In genomic region chr16:69964960-69965660, GRCh38 we compare ENCODE assay signal across 1 cellular context.
TF ChIP-seq lines count a peak whose summit lies in the region.
"Not testable (repeated sequence)": the region's sequence is repeated elsewhere in the genome, so short reads cannot be mapped to it uniquely, and the experiment has no call there.

No MANE protein-coding gene starts in this region.

TF ChIP-seq in HepG2, 621 proteins besides CTCF, POLR2A, EP300 and RAD21 (continues in another document):
- TF ChIP-seq ZBTB14 (CRISPR knock-in tag; IDR thresholded peaks at IDR 0.05) = peak; percentile 76
- peak; percentile 32; the same call in 1 of the 2 replicates for TF ChIP-seq ARID4A (CRISPR knock-in tag; IDR thresholded peaks at IDR 0.05; ENCODE audit: borderline replicate concordance)
- TF ChIP-seq ISL2 (CRISPR knock-in tag; IDR thresholded peaks at IDR 0.05) = 0 out of 2 replicates have a peak, but pooled peaks have one; percentile 7
- 0 out of 2 replicates have a peak, but pooled peaks have one; percentile 17 for TF ChIP-seq SP4 (CRISPR knock-in tag; IDR thresholded peaks at IDR 0.05)
- TF ChIP-seq TFDP2 (CRISPR knock-in tag; IDR thresholded peaks at IDR 0.05) = 0 out of 2 replicates have a peak, but pooled peaks have one; percentile 31
- TF ChIP-seq POLR2G (IDR thresholded peaks at IDR 0.05; ENCODE audit: low read depth, low read length) = peak; percentile 72
- peak; percentile 86 for TF ChIP-seq ZFY (CRISPR knock-in tag; IDR thresholded peaks at IDR 0.05)
- peak; percentile 65 for TF ChIP-seq SAP130 (CRISPR knock-in tag; IDR thresholded peaks at IDR 0.05; ENCODE audit: low read depth)
- peak; percentile 62; the same call in 1 of the 2 replicates for TF ChIP-seq ZSCAN25 (CRISPR knock-in tag; IDR thresholded peaks at IDR 0.05)
- TF ChIP-seq PHF21A (CRISPR knock-in tag; IDR thresholded peaks at IDR 0.05) = peak; percentile 21; the same call in 1 of the 2 replicates
- peak; percentile 52; the same call in 1 of the 2 replicates for TF ChIP-seq ZBED4 (CRISPR knock-in tag; IDR thresholded peaks at IDR 0.05; ENCODE audit: borderline replicate concordance)
- TF ChIP-seq MEIS2 (CRISPR knock-in tag; IDR thresholded peaks at IDR 0.05) = 0 out of 2 replicates have a peak, but pooled peaks have one; percentile 25
- TF ChIP-seq TAF1 (CRISPR knock-in tag; IDR thresholded peaks at IDR 0.05) = peak; percentile 42; the same call in 1 of the 2 replicates
- 0 out of 2 replicates have a peak, but pooled peaks have one; percentile 20 for TF ChIP-seq GABPA (IDR thresholded peaks at IDR 0.05; ENCODE audit: low read depth, low read length)
- TF ChIP-seq GABPA (CRISPR knock-in tag; IDR thresholded peaks at IDR 0.05; ENCODE audit: low read depth); SP1 (IDR thresholded peaks at IDR 0.05); MAZ (IDR thresholded peaks at IDR 0.05; ENCODE audit: borderline replicate concordance, low read depth, low read length): not testable (repeated sequence)
- TF ChIP-seq HMGXB4 (CRISPR knock-in tag; IDR thresholded peaks at IDR 0.05; ENCODE audit: borderline replicate concordance in 1 of 2, low read depth in 1 of 2) = 0 out of 4 replicates have a peak, but pooled peaks of 1 of the 2 experiments have one; percentile 18
- 0 out of 2 replicates have a peak, but pooled peaks have one; percentile 19 for TF ChIP-seq ZNF574 (CRISPR knock-in tag; IDR thresholded peaks at IDR 0.05)
- 0 out of 2 replicates have a peak, but pooled peaks have one; percentile 72 for TF ChIP-seq ZNF160 (CRISPR knock-in tag; IDR thresholded peaks at IDR 0.05)
- peak; percentile 26; the same call in 1 of the 2 replicates for TF ChIP-seq DRAP1 (CRISPR knock-in tag; IDR thresholded peaks at IDR 0.05)
- TF ChIP-seq HOXA3 (CRISPR knock-in tag; IDR thresholded peaks at IDR 0.05) = peak; percentile 33; the same call in 1 of the 2 replicates
- TF ChIP-seq KLF6 (CRISPR knock-in tag; IDR thresholded peaks at IDR 0.05) = 0 out of 2 replicates have a peak, but pooled peaks have one; percentile 20
- TF ChIP-seq RBFOX2 (IDR thresholded peaks at IDR 0.05; ENCODE audit: low read depth, low read length) = peak; percentile 73
- TF ChIP-seq SP1 (CRISPR knock-in tag; IDR thresholded peaks at IDR 0.05) = peak; percentile 40; the same call in 1 of the 2 replicates
- TF ChIP-seq GABPB1 (CRISPR knock-in tag; IDR thresholded peaks at IDR 0.05) = peak; percentile 72
- peak; percentile 79 for TF ChIP-seq ZNF687 (CRISPR knock-in tag; IDR thresholded peaks at IDR 0.05)
- 0 out of 2 replicates have a peak, but pooled peaks have one; percentile 20 for TF ChIP-seq YEATS2 (CRISPR knock-in tag; IDR thresholded peaks at IDR 0.05; ENCODE audit: borderline replicate concordance)
- peak; percentile 44; the same call in 1 of the 2 replicates for TF ChIP-seq SPEN (CRISPR knock-in tag; IDR thresholded peaks at IDR 0.05; ENCODE audit: low read depth)
- TF ChIP-seq YY1 (IDR thresholded peaks at IDR 0.05; ENCODE audit: insufficient read depth, insufficient replicate concordance, low read depth, low read length) = peak; percentile 23
- TF ChIP-seq ZNF777 (CRISPR knock-in tag; IDR thresholded peaks at IDR 0.05) = peak; percentile 56
- peak; percentile 70 for TF ChIP-seq NR2C2 (CRISPR knock-in tag; IDR thresholded peaks at IDR 0.05; ENCODE audit: borderline replicate concordance)
- TF ChIP-seq RARA (CRISPR knock-in tag; IDR thresholded peaks at IDR 0.05) = peak; percentile 27; the same call in 1 of the 2 replicates
- TF ChIP-seq MAZ (CRISPR knock-in tag; IDR thresholded peaks at IDR 0.05; ENCODE audit: low read depth) = peak; percentile 56; the same call in 1 of the 2 replicates
- TF ChIP-seq HDAC1 (CRISPR knock-in tag; IDR thresholded peaks at IDR 0.05) = 0 out of 2 replicates have a peak, but pooled peaks have one; percentile 24
- peak; percentile 42 for TF ChIP-seq SALL1 (CRISPR knock-in tag; IDR thresholded peaks at IDR 0.05)
- TF ChIP-seq MYC (CRISPR knock-in tag; IDR thresholded peaks at IDR 0.05; ENCODE audit: borderline replicate concordance) = peak; percentile 15; the same call in 1 of the 2 replicates
- peak; percentile 72; the same call in 1 of the 2 replicates for TF ChIP-seq KLF12 (CRISPR knock-in tag; IDR thresholded peaks at IDR 0.05; ENCODE audit: borderline replicate concordance)
- TF ChIP-seq THAP11 (CRISPR knock-in tag; IDR thresholded peaks at IDR 0.05) = peak; percentile 46; the same call in 1 of the 2 replicates
- TF ChIP-seq PHF20 (CRISPR knock-in tag; IDR thresholded peaks at IDR 0.05) = 0 out of 2 replicates have a peak, but pooled peaks have one; percentile 27
